8 cellular contexts compared by ENCODE assay signal in genomic region chr12:69739287-69740191, GRCh38. TPM values are rescaled to one million over a fixed set of nuclear protein-coding genes. Genes with fewer than 3 reads are reported as not detected.
A peak's percentile ranks its signal among the peaks of the same experiment; 100 is the strongest.
DNase-seq lines count a peak whose midpoint lies in the region; ATAC-seq and TF ChIP-seq lines count a peak whose summit lies in the region.

No MANE protein-coding gene starts in this region.

- ATAC-seq in HG02588 (IDR thresholded peaks at IDR 0.05; ENCODE audit: unreplicated experiment) (peak; percentile 35), aorta (ENCODE audit: low FRiP score) (peak; percentile 55)

- no peak for TF ChIP-seq CTCF in GM10266 (IDR thresholded peaks at IDR 0.05; ENCODE audit: control insufficient read depth, insufficient read depth, low read depth, missing control alignments)

- H3K9ac ChIP-seq in rectal smooth muscle tissue (ENCODE audit: low read length): peak overlapping the region; percentile 62

- DNase-seq in GM10266 (ENCODE audit: extremely low spot score) (peak; percentile 71), NAMALWA (ENCODE audit: low spot score) (peak; percentile 84), T follicular helper cell (ENCODE audit: low read depth) (peak; percentile 64), amygdala (lab: John Stamatoyannopoulos, UW) (peak in 47 of 56 donors; percentile 1 to 68 (median 27)), hepatic stellate cell (ENCODE audit: low spot score) (peak; percentile 45), aorta (peak; percentile 51 to 82)

- intact Hi-C loops in aorta (cut with DNase I): loop anchor here in 1 of 2 donors (5.0 kb wide), 1 partner anchor 52 kb away; no protein-coding TSS in a partner anchor

- H3K9me3 ChIP-seq in aorta (ENCODE audit: control insufficient read depth, low read length): no peaks in the 10 kb centered on the region

- 1% methylated on average over 66 of the region's 66 CpGs for WGBS in aorta, 2 donors

- H3K27ac ChIP-seq in rectal smooth muscle tissue (ENCODE audit: low read depth, low read length) (peak overlapping the region; percentile 14), aorta (ENCODE audit: low read depth in 1 of 2, low read length in 2 of 2) (no peak overlapping the region)

- H3K36me3 ChIP-seq in rectal smooth muscle tissue (ENCODE audit: control insufficient read depth, insufficient read depth, low read length) (no peaks in the 10 kb centered on the region), aorta (ENCODE audit: control insufficient read depth in 1 of 2, insufficient read depth in 2 of 2, low read length in 1 of 2) (no peaks in the 10 kb centered on the region)

- no peaks in the 10 kb centered on the region for H3K27me3 ChIP-seq in rectal smooth muscle tissue (ENCODE audit: control insufficient read depth, insufficient read depth, low read length)
- H3K27me3 ChIP-seq in aorta (ENCODE audit: control insufficient read depth in 1 of 2, insufficient read depth in 2 of 2, low read length in 1 of 2): no peaks in the 10 kb centered on the region

- peak overlapping the region; percentile 95 for H3K4me3 ChIP-seq in rectal smooth muscle tissue (ENCODE audit: low read length)
- H3K4me3 ChIP-seq in aorta (ENCODE audit: low read length in 2 of 2): peak overlapping the region; percentile 73 to 97

- peaks cover 8% of the 10 kb centered on the region for H3K4me1 ChIP-seq in rectal smooth muscle tissue (ENCODE audit: control insufficient read depth, insufficient read depth, low read length)
- H3K4me1 ChIP-seq in aorta (ENCODE audit: control insufficient read depth in 1 of 2, insufficient read depth in 2 of 2, low read length in 2 of 2): no peaks in the 10 kb centered on the region

RNA-seq across cellular contexts. Expression of gene RAB3IP, which starts 0.9 kb away (rescaled TPM):
- 10 to 100 TPM; 11.1 to 18.4 TPM for total RNA-seq in aorta
- 10 to 100 TPM in 1 of 2 donors, 1 to 10 TPM in 1; 5.9 to 17.7 TPM for polyA plus RNA-seq in aorta

RNA-seq across cellular contexts. Expression of gene BEST3, which starts 40.4 kb away (rescaled TPM):
- total RNA-seq in aorta: not detected
- not detected for polyA plus RNA-seq in aorta

Comparison
In these comparisons a context has a peak if more than half of its experiments do, and no peak if none do; other contexts are left out.
1. DNase-seq: peak in every context shown above with its lines; median percentile 84 in NAMALWA; 71 in GM10266; 66 in aorta; 64 in T follicular helper cell; 45 in hepatic stellate cell; 27 in amygdala.